Comparison of ENCODE assay signal across 19 cellular contexts in the genomic region with DNA sequence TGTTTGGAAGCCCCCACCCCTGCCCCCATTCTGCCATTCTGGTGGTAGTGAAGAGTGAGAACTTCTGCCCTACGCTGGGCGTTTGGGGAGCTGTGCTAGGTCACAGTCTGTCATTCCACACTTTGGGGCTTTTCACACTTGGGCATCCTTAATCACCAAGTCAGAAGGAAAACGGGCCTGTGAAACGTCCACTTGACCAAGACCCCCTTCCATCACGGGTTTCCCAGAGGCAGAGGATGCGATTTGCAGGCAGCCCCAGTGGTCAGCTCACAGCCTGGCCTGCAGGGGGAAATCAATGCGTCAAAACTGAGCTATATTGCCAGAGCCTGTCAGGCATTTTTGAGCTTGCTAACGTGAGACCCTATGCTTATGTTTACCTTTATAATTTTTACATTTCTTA.
DNase-seq lines count a peak whose midpoint lies in the region; ATAC-seq and TF ChIP-seq lines count a peak whose summit lies in the region.
"Had no signal": no experiment of that assay in that cellular context is flagged by ENCODE, and none has a peak within 500 bp of the region (broad histone marks: within the 10 kb centered on the region; RNA-seq: fewer than 3 reads in every experiment).

No MANE protein-coding gene starts in this region.

- H3K9me3 ChIP-seq in endodermal cell (ENCODE audit: control insufficient read depth, low read length) = no peaks in the 10 kb centered on the region
- H3K9me3 ChIP-seq: BE2C; BLaER1 treated with 17β-estradiol and CSF1 and Interleukin-3, amounts not matched to agents 10 nM and 100 nM had no signal

- H3K4me3 Mint-ChIP-seq in WTC11 = no peak overlapping the region
- H3K4me3 Mint-ChIP-seq in endodermal cell = no peak overlapping the region
- no peak overlapping the region for H3K4me3 Mint-ChIP-seq in type B pancreatic cell
- no peak overlapping the region for H3K4me3 Mint-ChIP-seq in activated CD4-positive, alpha-beta T cell treated with anti-CD3 and anti-CD28 coated beads, Interleukin-2, amount 10 ng/mL, durations not matched to agents 24 days and 14 days
- H3K4me3 Mint-ChIP-seq: CD14-positive monocyte; CD4-positive, alpha-beta T cell; CD8-positive, alpha-beta memory T cell had no signal

- CTCF ChIA-PET in WTC11 (lab: Charles Lee) = interaction anchor here (0.6 to 1.3 kb wide), 10 partner anchors 10 to 1014 kb away, joined by 3 to 5 read pairs (median 3); no protein-coding TSS in a partner anchor

- no peaks in the 10 kb centered on the region for H3K36me3 ChIP-seq in endodermal cell (ENCODE audit: control insufficient read depth, insufficient read depth, low read length)
- H3K36me3 ChIP-seq: BE2C; BLaER1 treated with 17β-estradiol and CSF1 and Interleukin-3, amounts not matched to agents 10 nM and 100 nM had no signal

- H3K4me1 ChIP-seq in endodermal cell (ENCODE audit: control insufficient read depth, insufficient read depth, low read length) = no peaks in the 10 kb centered on the region
- H3K4me1 ChIP-seq: BE2C; BLaER1 treated with 17β-estradiol and CSF1 and Interleukin-3, amounts not matched to agents 10 nM and 100 nM had no signal

- no peak overlapping the region for H3K9ac ChIP-seq in endodermal cell (ENCODE audit: extremely low read depth, low read length, poor library complexity, severe bottlenecking)
- H3K9ac ChIP-seq: BLaER1 treated with 17β-estradiol and CSF1 and Interleukin-3, amounts not matched to agents 10 nM and 100 nM; GM23248 had no signal

- WGBS in endodermal cell (ENCODE audit: insufficient coverage in 1 of 2, insufficient read length in 1 of 2), 2 experiments = 73 to 80% methylated on average over 3 to 8 of the region's 8 CpGs

- peak; percentile 53 for ATAC-seq in WTC11

- peaks cover 17% of the 10 kb centered on the region for H3K4me1 Mint-ChIP-seq in WTC11
- H3K4me1 Mint-ChIP-seq in endodermal cell = no peaks in the 10 kb centered on the region
- H3K4me1 Mint-ChIP-seq in type B pancreatic cell (ENCODE audit: unreplicated experiment) = peaks cover 3% of the 10 kb centered on the region
- H3K4me1 Mint-ChIP-seq in activated CD4-positive, alpha-beta T cell treated with anti-CD3 and anti-CD28 coated beads, Interleukin-2, amount 10 ng/mL, durations not matched to agents 24 days and 14 days = no peaks in the 10 kb centered on the region
- H3K4me1 Mint-ChIP-seq: CD14-positive monocyte; CD8-positive, alpha-beta memory T cell had no signal

- no peak overlapping the region for H3K27ac ChIP-seq in endodermal cell (ENCODE audit: low read depth, low read length)
- H3K27ac ChIP-seq: 22Rv1; BLaER1 treated with 17β-estradiol and CSF1 and Interleukin-3, amounts not matched to agents 10 nM and 100 nM; GM23248 had no signal

- TF ChIP-seq CTCF in WTC11 (IDR thresholded peaks at IDR 0.05) (no peak), endodermal cell (conservative IDR thresholded peaks at IDR 0.05) (peak; percentile 39), type B pancreatic cell (conservative IDR thresholded peaks at IDR 0.05) (no peak)

- intact Hi-C loops in activated CD4-positive, alpha-beta T cell treated with anti-CD3 and anti-CD28 coated beads, Interleukin-2, amount 10 ng/mL, durations not matched to agents 24 days and 14 days (cut with micrococcal nuclease) = no loop called here

- no peaks in the 10 kb centered on the region for H3K27me3 ChIP-seq in endodermal cell (ENCODE audit: control insufficient read depth, insufficient read depth, low read length, poor library complexity, severe bottlenecking)
- H3K27me3 ChIP-seq: BE2C; BLaER1 treated with 17β-estradiol and CSF1 and Interleukin-3, amounts not matched to agents 10 nM and 100 nM had no signal

- peak; percentile 1 for DNase-seq in NCI-H748 (lab: John Stamatoyannopoulos, UW; ENCODE audit: unreplicated experiment)
- no peak for DNase-seq in NCI-H748 treated with DMSO at 0.1 percent for 48 hours (lab: John Stamatoyannopoulos, UW)
- DNase-seq in WTC11 (ENCODE audit: low spot score) = peak; percentile 19
- peak; percentile 56 for DNase-seq in endodermal cell
- peak; percentile 27 for DNase-seq in type B pancreatic cell (ENCODE audit: extremely low spot score, unreplicated experiment)
- DNase-seq in activated CD4-positive, alpha-beta T cell treated with anti-CD3 and anti-CD28 coated beads, Interleukin-2, amount 10 ng/mL, durations not matched to agents 24 days and 14 days = no peak
- DNase-seq in Ammon's horn (ENCODE audit: low spot score) = no peak
- no peak for DNase-seq in DMS79 (lab: John Stamatoyannopoulos, UW)
- DNase-seq: BE2C; CD4-positive, alpha-beta T cell; CD8-positive, alpha-beta memory T cell; DMS 273 treated with DMSO at 0.1 percent for 48 hours; DMS79 treated with DMSO at 0.1 percent for 48 hours; GF-D8; GM23248; HCEC 1CT had no signal

- H3K27me3 Mint-ChIP-seq in WTC11 (ENCODE audit: low read depth) (no peaks in the 10 kb centered on the region; the same call in 1 of the 2 replicates), endodermal cell (ENCODE audit: insufficient read depth) (no peaks in the 10 kb centered on the region), type B pancreatic cell (peaks cover 10% of the 10 kb centered on the region)
- H3K27me3 Mint-ChIP-seq in activated CD4-positive, alpha-beta T cell treated with anti-CD3 and anti-CD28 coated beads, Interleukin-2, amount 10 ng/mL, durations not matched to agents 24 days and 14 days = no peaks in the 10 kb centered on the region
- H3K27me3 Mint-ChIP-seq: CD4-positive, alpha-beta T cell; CD8-positive, alpha-beta memory T cell had no signal

- H3K27ac Mint-ChIP-seq in WTC11 = no peak overlapping the region
- H3K27ac Mint-ChIP-seq in endodermal cell = no peak overlapping the region
- H3K27ac Mint-ChIP-seq in type B pancreatic cell = no peak overlapping the region
- no peak overlapping the region for H3K27ac Mint-ChIP-seq in activated CD4-positive, alpha-beta T cell treated with anti-CD3 and anti-CD28 coated beads, Interleukin-2, amount 10 ng/mL, durations not matched to agents 24 days and 14 days
- H3K27ac Mint-ChIP-seq: CD4-positive, alpha-beta T cell; CD8-positive, alpha-beta memory T cell had no signal

- H3K4me3 ChIP-seq in endodermal cell (ENCODE audit: low read length) = no peak overlapping the region
- H3K4me3 ChIP-seq: BLaER1 treated with 17β-estradiol and CSF1 and Interleukin-3, amounts not matched to agents 10 nM and 100 nM; GM23248 had no signal

- H3K36me3 Mint-ChIP-seq in WTC11 = no peaks in the 10 kb centered on the region
- no peaks in the 10 kb centered on the region for H3K36me3 Mint-ChIP-seq in endodermal cell (ENCODE audit: low read depth)
- H3K36me3 Mint-ChIP-seq in type B pancreatic cell = no peaks in the 10 kb centered on the region
- no peaks in the 10 kb centered on the region for H3K36me3 Mint-ChIP-seq in activated CD4-positive, alpha-beta T cell treated with anti-CD3 and anti-CD28 coated beads, Interleukin-2, amount 10 ng/mL, durations not matched to agents 24 days and 14 days (ENCODE audit: low read depth)
- H3K36me3 Mint-ChIP-seq: CD14-positive monocyte; CD8-positive, alpha-beta memory T cell had no signal

- H3K9me3 Mint-ChIP-seq in WTC11 (no peaks in the 10 kb centered on the region), endodermal cell (no peaks in the 10 kb centered on the region), type B pancreatic cell (no peaks in the 10 kb centered on the region)
- no peaks in the 10 kb centered on the region for H3K9me3 Mint-ChIP-seq in activated CD4-positive, alpha-beta T cell treated with anti-CD3 and anti-CD28 coated beads, Interleukin-2, amount 10 ng/mL, durations not matched to agents 24 days and 14 days
- H3K9me3 Mint-ChIP-seq: CD4-positive, alpha-beta T cell had no signal

- POLR2A ChIA-PET in WTC11 (lab: Charles Lee) = no interaction called here

TF ChIP-seq in WTC11, 78 proteins besides CTCF, POLR2A, EP300 and RAD21:
- TF ChIP-seq NFATC4 (CRISPR knock-in tag; IDR thresholded peaks at IDR 0.05) (no peak), MXD4 (CRISPR knock-in tag; IDR thresholded peaks at IDR 0.05; ENCODE audit: borderline replicate concordance) (no peak), ELF4 (CRISPR knock-in tag; IDR thresholded peaks at IDR 0.05; ENCODE audit: low read depth) (no peak), HMGA2 (CRISPR knock-in tag; IDR thresholded peaks at IDR 0.05) (no peak)

Comparison
In these comparisons a context has a peak if more than half of its experiments do, and no peak if none do; other contexts are left out.
1. DNase-seq: peak in NCI-H748 (single experiment), WTC11 (single experiment), endodermal cell (single experiment) and type B pancreatic cell (single experiment); none in NCI-H748 treated with DMSO at 0.1 percent for 48 hours (single experiment), activated CD4-positive, alpha-beta T cell treated with anti-CD3 and anti-CD28 coated beads, Interleukin-2, amount 10 ng/mL, durations not matched to agents 24 days and 14 days (single experiment), Ammon's horn (single experiment) and DMS79 (single experiment).